ENCODE assay signal across 8 cellular contexts in genomic region chr11:118918128-118918685, GRCh38. TPM values are rescaled to one million over a fixed set of nuclear protein-coding genes. Genes with fewer than 3 reads are reported as not detected.
DNase-seq lines count a peak whose midpoint lies in the region; ATAC-seq and TF ChIP-seq lines count a peak whose summit lies in the region.

No MANE protein-coding gene starts in this region.

- peak overlapping the region; percentile 71 for H3K4me2 ChIP-seq in fibroblast of lung (ENCODE audit: extremely low read depth, insufficient read depth, low read length)
- peak overlapping the region; percentile 99 for H3K4me2 ChIP-seq in neural progenitor cell

- peaks cover 75% of the 10 kb centered on the region for H3F3A ChIP-seq in neural progenitor cell (ENCODE audit: low read depth)

- H3K9ac ChIP-seq in HUES48 (ENCODE audit: low read depth, low read length) (peak overlapping the region; percentile 49), fibroblast of lung (ENCODE audit: insufficient read depth, low read length) (peak overlapping the region; percentile 79), neural progenitor cell (no peak overlapping the region)

- H3K36me3 Mint-ChIP-seq in neural progenitor cell, result no peaks in the 10 kb centered on the region

- DNase-seq in BJ (ENCODE audit: low read depth), result peak; percentile 87
- peak; percentile 45 for DNase-seq in activated CD4-positive, alpha-beta T cell treated with anti-CD3 and anti-CD28 coated beads, Interleukin-2, amount 50 U/mL, for 1 hour
- DNase-seq in fibroblast of lung (ENCODE audit: low read depth in 2 of 2), result peak; percentile 89 to 97
- DNase-seq in neural progenitor cell (ENCODE audit: low spot score), result peak; percentile 71
- DNase-seq in occipital lobe (lab: John Stamatoyannopoulos, UW), result no peak

- H3K27ac Mint-ChIP-seq in neural progenitor cell, result peak overlapping the region; percentile 93

- peaks cover 83% of the 10 kb centered on the region for H3K4me1 Mint-ChIP-seq in neural progenitor cell

- no peaks in the 10 kb centered on the region for H3K9me3 Mint-ChIP-seq in neural progenitor cell

- no peaks in the 10 kb centered on the region for H3K27me3 ChIP-seq in BJ (ENCODE audit: control insufficient read depth, insufficient read depth, low read length)
- H3K27me3 ChIP-seq in HUES48 (ENCODE audit: control insufficient read depth, insufficient read depth, low read length), result no peaks in the 10 kb centered on the region
- no peaks in the 10 kb centered on the region for H3K27me3 ChIP-seq in fibroblast of lung (ENCODE audit: control insufficient read depth, insufficient read depth, low read length)
- H3K27me3 ChIP-seq in neural progenitor cell, result no peaks in the 10 kb centered on the region

- peak overlapping the region; percentile 78 for H3K4me3 Mint-ChIP-seq in neural progenitor cell

- ATAC-seq in HG02678 (IDR thresholded peaks at IDR 0.05; ENCODE audit: unreplicated experiment), result no peak
- no peak for ATAC-seq in GM18907 (IDR thresholded peaks at IDR 0.05; ENCODE audit: unreplicated experiment)

- H3K4me1 ChIP-seq in HUES48 (ENCODE audit: control insufficient read depth, insufficient read depth, low read length), result peaks cover 92% of the 10 kb centered on the region
- peaks cover 58% of the 10 kb centered on the region for H3K4me1 ChIP-seq in fibroblast of lung (ENCODE audit: control insufficient read depth, extremely low read depth, insufficient read depth, low read length)
- peaks cover 98% of the 10 kb centered on the region for H3K4me1 ChIP-seq in neural progenitor cell

- no peak for TF ChIP-seq CTCF in BJ (IDR thresholded peaks at IDR 0.05; ENCODE audit: insufficient read depth, low read depth, low read length)
- TF ChIP-seq CTCF in fibroblast of lung (conservative IDR thresholded peaks at IDR 0.05 in 1 of 2, IDR thresholded peaks at IDR 0.05 in 1 of 2; ENCODE audit: low read depth in 1 of 2, low read length in 2 of 2), result no peak
- TF ChIP-seq CTCF in neural progenitor cell (IDR thresholded peaks at IDR 0.05), result no peak

- H3K4me3 ChIP-seq in BJ (ENCODE audit: low read depth, low read length), result peak overlapping the region; percentile 38
- peak overlapping the region; percentile 48 for H3K4me3 ChIP-seq in HUES48 (ENCODE audit: low read depth, low read length)
- peak overlapping the region; percentile 18 to 99 (median 44) for H3K4me3 ChIP-seq in fibroblast of lung (replicated peaks in 1 of 4; ENCODE audit: control extremely low read depth in 1 of 4, insufficient read depth in 1 of 4, low read depth in 3 of 4, low read length in 4 of 4)
- peak overlapping the region; percentile 20 for H3K4me3 ChIP-seq in neural progenitor cell

- CTCF ChIA-PET in BJ (lab: Yijun Ruan, JAX), result interaction anchor here (0.6 kb wide), 1 partner anchor 323 kb away, joined by 3 read pairs; no protein-coding TSS in a partner anchor

- H3K9me3 ChIP-seq in HUES48 (ENCODE audit: control insufficient read depth, insufficient read depth, low read length), result no peaks in the 10 kb centered on the region
- no peaks in the 10 kb centered on the region for H3K9me3 ChIP-seq in fibroblast of lung (ENCODE audit: control insufficient read depth, insufficient read depth, low read depth, low read length)
- no peaks in the 10 kb centered on the region for H3K9me3 ChIP-seq in neural progenitor cell (ENCODE audit: low read depth)

- H2AFZ ChIP-seq in fibroblast of lung (ENCODE audit: low read length) (no peak overlapping the region), neural progenitor cell (replicated peaks) (no peak overlapping the region)

- H3K27ac ChIP-seq in HUES48 (ENCODE audit: low read depth, low read length), result peak overlapping the region; percentile 90
- H3K27ac ChIP-seq in fibroblast of lung (ENCODE audit: insufficient read depth, low read length), result peak overlapping the region; percentile 99
- peak overlapping the region; percentile 79 for H3K27ac ChIP-seq in neural progenitor cell

- POLR2A ChIA-PET in BJ (lab: Charles Lee), result interaction anchor here (0.6 to 0.7 kb wide), 2 partner anchors 9 to 370 kb away, joined by 5 to 17 read pairs; no protein-coding TSS in a partner anchor

- H3K36me3 ChIP-seq in BJ (ENCODE audit: control insufficient read depth, insufficient read depth, low read length) (peaks cover 3% of the 10 kb centered on the region; the same call in 1 of the 2 replicates), HUES48 (ENCODE audit: control insufficient read depth, insufficient read depth, low read length) (no peaks in the 10 kb centered on the region), fibroblast of lung (ENCODE audit: control insufficient read depth, insufficient read depth, low read length) (no peaks in the 10 kb centered on the region), neural progenitor cell (no peaks in the 10 kb centered on the region)

- H3K27me3 Mint-ChIP-seq in neural progenitor cell (ENCODE audit: insufficient read depth, low read depth), result peaks cover 6% of the 10 kb centered on the region

- peaks cover 82% of the 10 kb centered on the region for H3K79me2 ChIP-seq in fibroblast of lung (ENCODE audit: control insufficient read depth, insufficient read depth, low read length)
- peaks cover 93% of the 10 kb centered on the region for H3K79me2 ChIP-seq in neural progenitor cell (ENCODE audit: low read depth)

- H4K20me1 ChIP-seq in fibroblast of lung (ENCODE audit: control insufficient read depth, extremely low read depth, insufficient read depth, low read length) (no peaks in the 10 kb centered on the region), neural progenitor cell (ENCODE audit: low read depth) (peaks cover 69% of the 10 kb centered on the region)

RNA-seq across cellular contexts. Expression of gene BCL9L, which starts 7.5 kb away (rescaled TPM):
- 8.6 and 15.0 TPM in 2 replicates for polyA plus RNA-seq in BJ (2011; rRNA removed)
- polyA minus RNA-seq in BJ (2011; rRNA and poly(A)+ RNA removed), result 12.8 and 23.3 TPM in 2 replicates
- total RNA-seq in fibroblast of lung, result 11.0 and 23.1 TPM in 2 replicates
- polyA plus RNA-seq in fibroblast of lung, result 7.0 and 11.5 TPM in 2 replicates
- polyA plus RNA-seq in fibroblast of lung (2012), result 33.6 and 51.9 TPM in 2 replicates
- polyA minus RNA-seq in fibroblast of lung (ENCODE audit: low replicate concordance), result 38.0 and 48.2 TPM in 2 replicates
- 3.0 and 7.2 TPM in 2 replicates for total RNA-seq in neural progenitor cell (ENCODE audit: low replicate concordance)
- total RNA-seq in occipital lobe, result 11.5 TPM

RNA-seq across cellular contexts. Expression of gene CXCR5, which starts 34.5 kb away (rescaled TPM):
- not detected in 2 replicates for polyA plus RNA-seq in BJ (2011; rRNA removed)
- not detected in 2 replicates for polyA minus RNA-seq in BJ (2011; rRNA and poly(A)+ RNA removed)
- total RNA-seq in fibroblast of lung, result not detected in 2 replicates
- polyA plus RNA-seq in fibroblast of lung, result not detected in 2 replicates
- not detected in 2 replicates for polyA plus RNA-seq in fibroblast of lung (2012)
- not detected in 2 replicates for polyA minus RNA-seq in fibroblast of lung (ENCODE audit: low replicate concordance)
- total RNA-seq in neural progenitor cell (ENCODE audit: low replicate concordance), result not detected in 2 replicates
- total RNA-seq in occipital lobe, result not detected

RNA-seq across cellular contexts. Expression of gene UPK2, which starts 37.9 kb away (rescaled TPM):
- polyA plus RNA-seq in BJ (2011; rRNA removed) (0.18 and 0.20 TPM in 2 replicates), fibroblast of lung (not detected in 2 replicates)
- polyA minus RNA-seq in BJ (2011; rRNA and poly(A)+ RNA removed), result not detected in 2 replicates
- total RNA-seq in fibroblast of lung (not detected in 2 replicates), neural progenitor cell (ENCODE audit: low replicate concordance) (0.43 TPM in 1 of 2 replicates, not detected in the other), occipital lobe (not detected)
- 0.13 and 0.14 TPM in 2 replicates for polyA plus RNA-seq in fibroblast of lung (2012)
- polyA minus RNA-seq in fibroblast of lung (ENCODE audit: low replicate concordance), result 0.35 TPM in 1 of 2 replicates, not detected in the other

RNA-seq across cellular contexts. Expression of gene FOXR1, which starts 53.4 kb away (rescaled TPM):
- polyA plus RNA-seq in BJ (2011; rRNA removed), result not detected in 2 replicates
- not detected in 2 replicates for polyA minus RNA-seq in BJ (2011; rRNA and poly(A)+ RNA removed)
- not detected in 2 replicates for total RNA-seq in fibroblast of lung
- not detected in 2 replicates for polyA plus RNA-seq in fibroblast of lung
- polyA plus RNA-seq in fibroblast of lung (2012), result not detected in 2 replicates
- polyA minus RNA-seq in fibroblast of lung (ENCODE audit: low replicate concordance), result not detected in 2 replicates
- total RNA-seq in neural progenitor cell (ENCODE audit: low replicate concordance), result not detected in 2 replicates
- 0.31 TPM for total RNA-seq in occipital lobe
